In genomic region chr6:10837692-10837996, GRCh38 we compare ENCODE assay signal across 8 cellular contexts.
DNase-seq lines count a peak whose midpoint lies in the region; ATAC-seq and TF ChIP-seq lines count a peak whose summit lies in the region.

No MANE protein-coding gene starts in this region.

- H3K9ac ChIP-seq in SK-N-MC (ENCODE audit: insufficient read length) (peak overlapping the region; percentile 29), muscle layer of colon (ENCODE audit: low read length) (no peak overlapping the region)

- TF ChIP-seq CTCF in RWPE1 (conservative IDR thresholded peaks at IDR 0.05; ENCODE audit: low read depth): no peak

- no peaks in the 10 kb centered on the region for H3K36me3 ChIP-seq in SK-N-MC (ENCODE audit: insufficient read depth, low read length)
- no peaks in the 10 kb centered on the region for H3K36me3 ChIP-seq in muscle layer of colon (ENCODE audit: insufficient read depth, low read length)

- DNase-seq in stimulated activated CD4-positive, alpha-beta T cell treated with anti-CD3 and anti-CD28 coated beads, Interleukin-2, amount 100 ng/mL, for 24 hours: peak; percentile 20
- DNase-seq in stimulated activated CD4-positive, alpha-beta T cell treated with anti-CD3 and anti-CD28 coated beads, Interleukin-4, amount 100 ng/mL, for 1 hour: no peak
- no peak for DNase-seq in SK-N-MC (ENCODE audit: low read depth, low spot score)
- DNase-seq in effector CD8-positive, alpha-beta T cell (lab: John Stamatoyannopoulos, UW): peak; percentile 1
- no peak for DNase-seq in RWPE1 (ENCODE audit: low spot score)
- no peak for DNase-seq in NCI-H524 treated with DMSO at 0.1 percent for 48 hours (lab: John Stamatoyannopoulos, UW)

- H3K27me3 ChIP-seq in muscle layer of colon (ENCODE audit: control insufficient read depth in 1 of 2, insufficient read depth in 2 of 2, low read length in 2 of 2): peaks cover 26 to 40% of the 10 kb centered on the region in 2 donors

- peak overlapping the region; percentile 87 for H3K4me3 ChIP-seq in SK-N-MC
- H3K4me3 ChIP-seq in muscle layer of colon (ENCODE audit: low read depth in 1 of 2, low read length in 2 of 2): peak overlapping the region; percentile 59 to 72

- CTCF ChIA-PET in RWPE1 (lab: Yijun Ruan, JAX): interaction anchor here (0.6 kb wide), 1 partner anchor 232 kb away, joined by 3 read pairs; no protein-coding TSS in a partner anchor

- H3K27ac ChIP-seq in SK-N-MC: no peak overlapping the region
- no peak overlapping the region for H3K27ac ChIP-seq in muscle layer of colon (ENCODE audit: low read depth, low read length)
- H3K27ac ChIP-seq in RWPE1: no peak overlapping the region

- POLR2A ChIA-PET in RWPE1 (lab: Yijun Ruan, JAX; ENCODE audit: low non-redundant PET): no interaction called here

- peaks cover 17% of the 10 kb centered on the region for H3K4me1 ChIP-seq in muscle layer of colon (ENCODE audit: insufficient read depth, low read length)

- no peaks in the 10 kb centered on the region for H3K9me3 ChIP-seq in SK-N-MC (ENCODE audit: low read depth, low read length)
- H3K9me3 ChIP-seq in muscle layer of colon (ENCODE audit: low read length): no peaks in the 10 kb centered on the region

- no peak for ATAC-seq in HG02610 (IDR thresholded peaks at IDR 0.05; ENCODE audit: unreplicated experiment)

Comparison
In these comparisons a context has a peak if more than half of its experiments do, and no peak if none do; other contexts are left out.
1. DNase-seq: peak in stimulated activated CD4-positive, alpha-beta T cell treated with anti-CD3 and anti-CD28 coated beads, Interleukin-2, amount 100 ng/mL, for 24 hours (2 of 2) and effector CD8-positive, alpha-beta T cell (single experiment); none in stimulated activated CD4-positive, alpha-beta T cell treated with anti-CD3 and anti-CD28 coated beads, Interleukin-4, amount 100 ng/mL, for 1 hour (single experiment), SK-N-MC (single experiment), RWPE1 (single experiment) and NCI-H524 treated with DMSO at 0.1 percent for 48 hours (single experiment).